8 cellular contexts compared by ENCODE assay signal in the genomic region with DNA sequence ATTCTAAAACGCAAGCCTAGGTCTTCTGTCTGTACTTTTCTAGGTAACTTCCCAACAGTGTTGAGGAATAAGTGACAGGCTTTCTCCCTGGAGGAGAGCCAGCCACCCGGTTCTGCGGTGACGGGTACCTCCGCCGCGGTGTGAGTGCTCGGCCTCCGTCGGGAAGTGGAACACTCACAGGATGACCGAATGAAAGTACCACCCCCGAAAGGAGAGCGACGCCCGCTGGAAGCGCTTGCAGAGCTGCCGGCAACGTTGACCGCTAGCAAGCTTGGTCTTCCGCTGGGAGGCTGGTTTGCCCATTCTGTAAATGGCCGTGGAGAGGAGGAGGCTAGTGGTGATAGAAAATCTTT. TPM values are rescaled to one million over a fixed set of nuclear protein-coding genes. Genes with fewer than 3 reads are reported as not detected.
DNase-seq lines count a peak whose midpoint lies in the region; FAIRE-seq and TF ChIP-seq lines count a peak whose summit lies in the region.

No MANE protein-coding gene starts in this region.

- DNase-seq in G401 (ENCODE audit: low spot score) (peak; percentile 89), HEK293T (ENCODE audit: extremely low spot score) (peak; percentile 63), Peyer's patch (peak; percentile 57 to 81 (median 76)), small intestine (peak; percentile 55), NCI-H146 (lab: John Stamatoyannopoulos, UW) (no peak), nucleus accumbens (lab: John Stamatoyannopoulos, UW) (no peak)

- H3K27me3 ChIP-seq in Peyer's patch = no peaks in the 10 kb centered on the region
- peaks cover 5% of the 10 kb centered on the region for H3K27me3 ChIP-seq in iPS-18a (ENCODE audit: control insufficient read depth, insufficient read depth, low read length)
- H3K27me3 ChIP-seq in small intestine (ENCODE audit: control insufficient read depth in 2 of 2, insufficient read depth in 2 of 2, low read length in 2 of 2) = no peaks in the 10 kb centered on the region

- peak overlapping the region; percentile 97 to 99 (median 99) for H3K27ac Mint-ChIP-seq in brain

- peaks cover 13% of the 10 kb centered on the region for H3K27me3 Mint-ChIP-seq in brain

- H3K36me3 Mint-ChIP-seq in brain = peaks cover 5% of the 10 kb centered on the region

- peaks cover 50% of the 10 kb centered on the region for H3K4me1 Mint-ChIP-seq in brain

- peaks cover 0 to 8% (median 2%) of the 10 kb centered on the region in 4 donors for H3K4me1 ChIP-seq in Peyer's patch
- H3K4me1 ChIP-seq in iPS-18a (ENCODE audit: control insufficient read depth, low read depth, low read length) = no peaks in the 10 kb centered on the region
- no peaks in the 10 kb centered on the region for H3K4me1 ChIP-seq in small intestine (ENCODE audit: control insufficient read depth in 2 of 2, insufficient read depth in 1 of 2, low read depth in 1 of 2, low read length in 1 of 2)

- TF ChIP-seq CTCF in Peyer's patch (IDR thresholded peaks at IDR 0.05) (no peak), brain (conservative IDR thresholded peaks at IDR 0.05) (no peak)

- H3K9ac ChIP-seq in iPS-18a (ENCODE audit: low read length) = peak overlapping the region; percentile 82

- no peak for TF ChIP-seq POLR2A in Peyer's patch (IDR thresholded peaks at IDR 0.05)

- H3K36me3 ChIP-seq in Peyer's patch (peaks cover 0 to 6% (median 0%) of the 10 kb centered on the region in 3 donors), iPS-18a (ENCODE audit: control insufficient read depth, low read depth, low read length) (no peaks in the 10 kb centered on the region), small intestine (ENCODE audit: control insufficient read depth in 2 of 2, insufficient read depth in 2 of 2, low read length in 2 of 2) (no peaks in the 10 kb centered on the region)

- FAIRE-seq in small intestine (lab: Jason Lieb, UNC) = no peak

- no peaks in the 10 kb centered on the region for H3K9me3 ChIP-seq in Peyer's patch
- H3K9me3 ChIP-seq in iPS-18a (ENCODE audit: control insufficient read depth, low read depth, low read length) = no peaks in the 10 kb centered on the region
- no peaks in the 10 kb centered on the region for H3K9me3 ChIP-seq in small intestine (ENCODE audit: control insufficient read depth, low read depth)

- H3K27ac ChIP-seq in Peyer's patch (peak overlapping the region; percentile 74 to 92 (median 88)), iPS-18a (ENCODE audit: low read length) (peak overlapping the region; percentile 51), small intestine (ENCODE audit: low read depth in 1 of 2, low read length in 1 of 2) (peak overlapping the region; percentile 91)

- CTCF ChIA-PET in HEK293T (lab: Yijun Ruan, JAX) = interaction anchor here (0.6 to 2.5 kb wide), 5 partner anchors 9 to 292 kb away, joined by 4 to 14 read pairs (median 6); no protein-coding TSS in a partner anchor

- H3K9me3 Mint-ChIP-seq in brain = no peaks in the 10 kb centered on the region

- in situ Hi-C loops in G401 (cut with HindIII; ENCODE audit: low sequenced_read_pairs) = no loop called here

- WGBS in small intestine, 3 donors = 0 to 1% (median 1%) methylated on average over 21 of the region's 21 CpGs

- POLR2A ChIA-PET in HEK293T (lab: Yijun Ruan, JAX) = interaction anchor here (0.6 to 3.1 kb wide), 29 partner anchors 9 to 1255 kb away, joined by 3 to 60 read pairs (median 4); a partner anchor contains a TSS

- H3K4me3 ChIP-seq in Peyer's patch = peak overlapping the region; percentile 63 to 83 (median 69)
- peak overlapping the region; percentile 86 for H3K4me3 ChIP-seq in iPS-18a (ENCODE audit: low read length)
- peak overlapping the region; percentile 74 to 85 for H3K4me3 ChIP-seq in small intestine (ENCODE audit: low read depth in 1 of 2, low read length in 2 of 2)

- peak overlapping the region; percentile 91 to 99 (median 96) for H3K4me3 Mint-ChIP-seq in brain

TF ChIP-seq in HEK293T, 16 proteins besides CTCF, POLR2A, EP300 and RAD21:
- TF ChIP-seq, protein P1, sequence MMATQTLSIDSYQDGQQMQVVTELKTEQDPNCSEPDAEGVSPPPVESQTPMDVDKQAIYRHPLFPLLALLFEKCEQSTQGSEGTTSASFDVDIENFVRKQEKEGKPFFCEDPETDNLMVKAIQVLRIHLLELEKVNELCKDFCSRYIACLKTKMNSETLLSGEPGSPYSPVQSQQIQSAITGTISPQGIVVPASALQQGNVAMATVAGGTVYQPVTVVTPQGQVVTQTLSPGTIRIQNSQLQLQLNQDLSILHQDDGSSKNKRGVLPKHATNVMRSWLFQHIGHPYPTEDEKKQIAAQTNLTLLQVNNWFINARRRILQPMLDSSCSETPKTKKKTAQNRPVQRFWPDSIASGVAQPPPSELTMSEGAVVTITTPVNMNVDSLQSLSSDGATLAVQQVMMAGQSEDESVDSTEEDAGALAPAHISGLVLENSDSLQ (IDR thresholded peaks at IDR 0.05) = peak; percentile 17; the same call in 1 of the 2 replicates
- TF ChIP-seq FOXA1 (IDR thresholded peaks at IDR 0.05) = no peak

RNA-seq across cellular contexts. Expression of a gene that starts 0.6 kb away (rescaled TPM):
- 4.0 and 5.5 TPM in 2 replicates for total RNA-seq in G401 (2014; rRNA removed; shearing (Covaris generic))
- total RNA-seq in Peyer's patch = 1 to 10 TPM; 3.3 to 9.4 (median 4.9) TPM
- polyA plus RNA-seq in brain (ENCODE audit: insufficient read depth, low read depth, low replicate concordance) (6.4 TPM), small intestine (1 to 10 TPM; 3.8 to 7.5 (median 3.8) TPM)

RNA-seq across cellular contexts. Expression of a gene that starts 57.1 kb away (rescaled TPM):
- 3.8 and 5.6 TPM in 2 replicates for total RNA-seq in G401 (2014; rRNA removed; shearing (Covaris generic))
- 10 to 100 TPM in 3 of 4 donors, 1 to 10 TPM in 1; 9.1 to 20.6 (median 12.5) TPM for total RNA-seq in Peyer's patch
- polyA plus RNA-seq in brain (ENCODE audit: insufficient read depth, low read depth, low replicate concordance) (15.6 TPM), small intestine (10 to 100 TPM in 1 of 3 donors, 1 to 10 TPM in 2; 3.4 to 11.9 (median 8.6) TPM)

Comparison
In these comparisons a context has a peak if more than half of its experiments do, and no peak if none do; other contexts are left out.
1. DNase-seq: peak in G401 (single experiment), HEK293T (single experiment), Peyer's patch (3 of 3) and small intestine (single experiment); none in NCI-H146 (single experiment) and nucleus accumbens (0 of 56).
2. Peak in every context shown above with its lines, with median percentiles within 50 percentile points of each other: H3K27ac ChIP-seq and H3K4me3 ChIP-seq.